9 cellular contexts compared by ENCODE assay signal in genomic region chr9:120394058-120394669, GRCh38.
DNase-seq lines count a peak whose midpoint lies in the region; ATAC-seq lines count a peak whose summit lies in the region.
"Had no signal": no experiment of that assay in that cellular context is flagged by ENCODE, and none has a peak within 500 bp of the region (broad histone marks: within the 10 kb centered on the region; RNA-seq: fewer than 3 reads in every experiment).

No MANE protein-coding gene starts in this region.

- H3K4me1 Mint-ChIP-seq in activated naive CD8-positive, alpha-beta T cell treated with anti-CD3 and anti-CD28 coated beads for 36 hours, result peaks cover 28% of the 10 kb centered on the region
- H3K4me1 Mint-ChIP-seq: IgD-negative memory B cell had no signal

- H3K36me3 Mint-ChIP-seq in activated naive CD8-positive, alpha-beta T cell treated with anti-CD3 and anti-CD28 coated beads for 36 hours, result peaks cover 22% of the 10 kb centered on the region

- peak overlapping the region; percentile 1 for H3K4me3 Mint-ChIP-seq in activated naive CD8-positive, alpha-beta T cell treated with anti-CD3 and anti-CD28 coated beads for 36 hours
- H3K4me3 Mint-ChIP-seq: IgD-negative memory B cell had no signal

- peak overlapping the region; percentile 93 for H3K27ac Mint-ChIP-seq in activated naive CD8-positive, alpha-beta T cell treated with anti-CD3 and anti-CD28 coated beads for 36 hours

- ATAC-seq in HG03571 (IDR thresholded peaks at IDR 0.05; ENCODE audit: unreplicated experiment), result no peak

- H3K27me3 Mint-ChIP-seq in activated naive CD8-positive, alpha-beta T cell treated with anti-CD3 and anti-CD28 coated beads for 36 hours, result no peaks in the 10 kb centered on the region
- H3K27me3 Mint-ChIP-seq: IgD-negative memory B cell had no signal

- in situ Hi-C loops in KBM-7 (cut with MboI; ENCODE audit: low pct_unique_long_range_greater_than_20kb, low sequenced_read_pairs), result no loop called here

- DNase-seq in AG08396 (ENCODE audit: low spot score) (peak; percentile 83), KBM-7 (peak; percentile 53), lung microvascular endothelial cell (ENCODE audit: low read depth in 2 of 2) (peak; percentile 16 to 72), NCI-H146 (lab: John Stamatoyannopoulos, UW) (no peak), NOMO-1 treated with dmso at 0.1 percent for 144 hours (lab: John Stamatoyannopoulos, UW; ENCODE audit: unreplicated experiment) (no peak), NCI-H187 treated with DMSO at 0.1 percent for 48 hours (lab: John Stamatoyannopoulos, UW) (no peak)
- DNase-seq in activated naive CD8-positive, alpha-beta T cell treated with anti-CD3 and anti-CD28 coated beads for 36 hours, result peak; percentile 50

- no peaks in the 10 kb centered on the region for H3K9me3 Mint-ChIP-seq in activated naive CD8-positive, alpha-beta T cell treated with anti-CD3 and anti-CD28 coated beads for 36 hours
- H3K9me3 Mint-ChIP-seq: IgD-negative memory B cell had no signal

Comparison
In these comparisons a context has a peak if more than half of its experiments do, and no peak if none do; other contexts are left out.
1. DNase-seq: peak in AG08396 (single experiment), KBM-7 (single experiment), activated naive CD8-positive, alpha-beta T cell treated with anti-CD3 and anti-CD28 coated beads for 36 hours (single experiment) and lung microvascular endothelial cell (2 of 2); none in NCI-H146 (single experiment), NOMO-1 treated with dmso at 0.1 percent for 144 hours (single experiment) and NCI-H187 treated with DMSO at 0.1 percent for 48 hours (single experiment).